In the genomic region with DNA sequence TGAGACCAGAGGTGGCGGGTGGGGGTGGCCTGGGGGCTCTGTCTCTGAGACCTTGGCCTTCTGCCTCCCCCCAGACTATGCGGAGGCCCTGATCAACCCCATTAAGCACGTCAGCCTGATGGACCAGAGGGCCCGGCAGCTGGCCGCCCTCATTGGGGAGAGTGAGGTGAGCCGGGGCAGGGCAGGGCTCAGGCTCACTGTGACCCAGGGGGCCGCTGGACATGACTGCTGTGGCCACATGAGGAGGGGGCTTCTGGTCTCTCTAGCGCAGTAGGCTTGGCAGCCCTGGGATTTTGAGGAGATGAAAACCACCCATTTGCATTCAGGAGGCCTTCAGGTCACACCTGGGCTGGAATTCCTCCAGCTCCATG, we compare ENCODE assay signal across 24 cellular contexts.
"Had no signal": no experiment of that assay in that cellular context is flagged by ENCODE, and none has a peak within 500 bp of the region (broad histone marks: within the 10 kb centered on the region; RNA-seq: fewer than 3 reads in every experiment).

No MANE protein-coding gene starts in this region.

- FAIRE-seq: pancreas had no signal

- H3K4me3 Mint-ChIP-seq: activated B cell treated with CpG ODN at 0.5 μM for 24 hours; activated CD4-positive, alpha-beta memory T cell treated with anti-CD3 and anti-CD28 coated beads for 36 hours; activated CD4-positive, alpha-beta T cell treated with anti-CD3 and anti-CD28 coated beads for 36 hours; activated naive CD8-positive, alpha-beta T cell treated with anti-CD3 and anti-CD28 coated beads for 36 hours; naive B cell; stimulated activated memory B cell treated with anti-CD40 and anti-IgM and Interleukin-4, amounts not matched to agents 10 μg/mL and 1 μg/mL and 100 μg/mL, for 72 hours; T-helper 1 cell treated with Interleukin-12 subunit alpha and Interleukin-12 subunit beta and Interleukin-4 antibody, amounts not matched to agents 30 μg/mL and 1 μg/mL, for 36 hours had no signal

- H3K36me3 ChIP-seq: uterus had no signal

- ATAC-seq: activated CD4-positive, alpha-beta T cell treated with anti-CD3 and anti-CD28 coated beads for 36 hours; esophagus mucosa; left lobe of liver; lower lobe of right lung; pancreas; psoas muscle; stimulated activated memory B cell treated with anti-CD40 and anti-IgM and Interleukin-4, amounts not matched to agents 10 μg/mL and 1 μg/mL and 100 μg/mL, for 72 hours had no signal

- H3K9me3 Mint-ChIP-seq: activated B cell treated with CpG ODN at 0.5 μM for 24 hours; activated CD4-positive, alpha-beta memory T cell treated with anti-CD3 and anti-CD28 coated beads for 36 hours; activated naive CD8-positive, alpha-beta T cell treated with anti-CD3 and anti-CD28 coated beads for 36 hours; naive B cell; stimulated activated memory B cell treated with anti-CD40 and anti-IgM and Interleukin-4, amounts not matched to agents 10 μg/mL and 1 μg/mL and 100 μg/mL, for 72 hours; T-helper 1 cell treated with Interleukin-12 subunit alpha and Interleukin-12 subunit beta and Interleukin-4 antibody, amounts not matched to agents 30 μg/mL and 1 μg/mL, for 36 hours had no signal

- H3K27me3 ChIP-seq: pancreas, stomach, suprapubic skin, tibial nerve, uterus had no signal

- H3K4me3 ChIP-seq: lower lobe of right lung, pancreas, psoas muscle, skin epidermis, stomach, suprapubic skin, tibial nerve, uterus had no signal

- H3K27ac ChIP-seq: lower lobe of right lung, pancreas, psoas muscle, stomach, suprapubic skin, tibial nerve, uterus had no signal

- H3K9me3 ChIP-seq: lower lobe of right lung, pancreas, psoas muscle, stomach, suprapubic skin, tibial nerve, uterus had no signal

- H3K27ac Mint-ChIP-seq: activated B cell treated with CpG ODN at 0.5 μM for 24 hours; activated CD4-positive, alpha-beta memory T cell treated with anti-CD3 and anti-CD28 coated beads for 36 hours; activated CD4-positive, alpha-beta T cell treated with anti-CD3 and anti-CD28 coated beads for 36 hours; activated naive CD8-positive, alpha-beta T cell treated with anti-CD3 and anti-CD28 coated beads for 36 hours; stimulated activated memory B cell treated with anti-CD40 and anti-IgM and Interleukin-4, amounts not matched to agents 10 μg/mL and 1 μg/mL and 100 μg/mL, for 72 hours; T-helper 1 cell treated with Interleukin-12 subunit alpha and Interleukin-12 subunit beta and Interleukin-4 antibody, amounts not matched to agents 30 μg/mL and 1 μg/mL, for 36 hours had no signal

- DNase-seq: activated B cell treated with CpG ODN at 0.5 μM for 24 hours; activated CD4-positive, alpha-beta memory T cell treated with anti-CD3 and anti-CD28 coated beads for 36 hours; activated CD4-positive, alpha-beta T cell treated with anti-CD3 and anti-CD28 coated beads for 36 hours; activated naive CD4-positive, alpha-beta T cell treated with Interleukin-2 at 50 U/mL for 16 hours; activated naive CD8-positive, alpha-beta T cell treated with anti-CD3 and anti-CD28 coated beads for 36 hours; activated T-cell treated with anti-CD3 and anti-CD28 coated beads, Interleukin-2, amount 50 U/mL, for 48 hours; cortex of kidney; effector CD4-positive, alpha-beta T cell; foreskin melanocyte; lower lobe of right lung; naive B cell; stimulated activated CD4-positive, alpha-beta T cell treated with anti-CD3 and anti-CD28 coated beads, Interleukin-2, amount 100 ng/mL, for 24 hours; stomach; T1000; uterus had no signal

- H3K27me3 Mint-ChIP-seq: activated B cell treated with CpG ODN at 0.5 μM for 24 hours; activated CD4-positive, alpha-beta memory T cell treated with anti-CD3 and anti-CD28 coated beads for 36 hours; activated CD4-positive, alpha-beta T cell treated with anti-CD3 and anti-CD28 coated beads for 36 hours; activated naive CD8-positive, alpha-beta T cell treated with anti-CD3 and anti-CD28 coated beads for 36 hours; naive B cell; stimulated activated memory B cell treated with anti-CD40 and anti-IgM and Interleukin-4, amounts not matched to agents 10 μg/mL and 1 μg/mL and 100 μg/mL, for 72 hours had no signal
